Comparison of ENCODE assay signal across 8 cellular contexts in the genomic region with DNA sequence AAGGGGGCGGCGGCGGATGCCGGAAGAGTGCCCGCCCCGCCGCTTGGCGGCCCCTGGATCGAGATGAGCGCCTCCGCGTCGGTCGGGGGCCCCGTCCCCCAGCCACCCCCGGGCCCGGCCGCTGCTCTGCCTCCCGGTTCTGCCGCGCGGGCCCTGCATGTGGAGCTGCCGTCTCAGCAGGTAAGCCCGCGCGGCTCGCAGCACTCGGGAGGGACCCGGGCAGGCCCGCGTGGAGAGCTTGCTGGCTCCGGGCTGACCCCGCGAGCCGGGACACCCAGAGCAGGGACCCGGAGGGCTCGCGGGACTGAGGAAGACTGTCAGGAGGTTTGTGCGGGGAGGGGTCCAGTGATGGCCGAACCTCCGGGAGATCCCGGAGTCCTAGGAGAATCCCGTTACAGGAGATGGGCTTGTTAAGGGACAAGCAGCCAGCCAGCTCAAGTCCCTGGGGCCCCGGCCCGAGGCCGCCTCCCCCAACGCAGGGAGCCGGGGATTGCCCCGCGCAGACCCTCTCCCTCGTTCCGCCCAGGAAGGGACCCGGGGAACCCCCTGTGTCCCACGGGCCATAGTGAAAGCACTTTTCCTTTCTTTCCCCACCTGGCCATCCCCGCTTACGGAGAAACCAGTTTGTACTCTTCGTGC. TPM values are rescaled to one million over a fixed set of nuclear protein-coding genes. Genes with fewer than 3 reads are reported as not detected.
DNase-seq lines count a peak whose midpoint lies in the region; ATAC-seq and TF ChIP-seq lines count a peak whose summit lies in the region.

No MANE protein-coding gene starts in this region.

- H3K4me3 ChIP-seq in neural progenitor cell (peak overlapping the region; percentile 77), urinary bladder (ENCODE audit: low read depth, low read length) (peak overlapping the region; percentile 92)

- H3K4me1 ChIP-seq in neural progenitor cell: peaks cover 17% of the 10 kb centered on the region
- H3K4me1 ChIP-seq in urinary bladder (ENCODE audit: insufficient read depth): no peaks in the 10 kb centered on the region

- WGBS in urinary bladder: under 1% methylated on average over 57 of the region's 57 CpGs

- CTCF ChIA-PET in activated CD8-positive, alpha-beta memory T cell treated with anti-CD3 and anti-CD28 coated beads, Interleukin-2, amount 10 ng/mL, durations not matched to agents 7 days and 5 days (lab: Charles Lee): interaction anchor here (0.9 to 1.7 kb wide), 3 partner anchors 9 to 52 kb away, joined by 3 to 6 read pairs (median 4); no protein-coding TSS in a partner anchor

- peak overlapping the region; percentile 64 for H3K9ac ChIP-seq in neural progenitor cell

- peaks cover 15% of the 10 kb centered on the region for H3K4me1 Mint-ChIP-seq in activated CD8-positive, alpha-beta memory T cell treated with anti-CD3 and anti-CD28 coated beads, Interleukin-2, amount 10 ng/mL, durations not matched to agents 7 days and 5 days
- peaks cover 17% of the 10 kb centered on the region for H3K4me1 Mint-ChIP-seq in neural progenitor cell

- peaks cover 48% of the 10 kb centered on the region for H3K79me2 ChIP-seq in neural progenitor cell (ENCODE audit: low read depth)

- peak overlapping the region; percentile 94 for H3K4me2 ChIP-seq in neural progenitor cell

- DNase-seq in Daoy (ENCODE audit: low read depth): peak; percentile 39
- peak; percentile 33 for DNase-seq in LHCN-M2 (ENCODE audit: low read depth)
- peak; percentile 65 for DNase-seq in activated CD8-positive, alpha-beta memory T cell treated with anti-CD3 and anti-CD28 coated beads, Interleukin-2, amount 10 ng/mL, durations not matched to agents 7 days and 5 days
- DNase-seq in fibroblast of gingiva (ENCODE audit: low read depth): peak; percentile 25
- DNase-seq in neural progenitor cell (ENCODE audit: low spot score): no peak
- no peak for DNase-seq in mesenteric fat pad (ENCODE audit: low spot score)

- TF ChIP-seq CTCF in neural progenitor cell (IDR thresholded peaks at IDR 0.05): peak; percentile 14

- H4K20me1 ChIP-seq in neural progenitor cell (ENCODE audit: low read depth): peaks cover 6% of the 10 kb centered on the region

- no peak overlapping the region for H3K4me3 Mint-ChIP-seq in activated CD8-positive, alpha-beta memory T cell treated with anti-CD3 and anti-CD28 coated beads, Interleukin-2, amount 10 ng/mL, durations not matched to agents 7 days and 5 days
- peak overlapping the region; percentile 97 for H3K4me3 Mint-ChIP-seq in neural progenitor cell

- peaks cover 7% of the 10 kb centered on the region for H3F3A ChIP-seq in neural progenitor cell (ENCODE audit: low read depth)

- peaks cover 2% of the 10 kb centered on the region for H3K36me3 Mint-ChIP-seq in activated CD8-positive, alpha-beta memory T cell treated with anti-CD3 and anti-CD28 coated beads, Interleukin-2, amount 10 ng/mL, durations not matched to agents 7 days and 5 days
- H3K36me3 Mint-ChIP-seq in neural progenitor cell: peaks cover 2% of the 10 kb centered on the region

- peak overlapping the region; percentile 79 for H2AFZ ChIP-seq in neural progenitor cell (replicated peaks)

- peak overlapping the region; percentile 94 for H3K27ac Mint-ChIP-seq in activated CD8-positive, alpha-beta memory T cell treated with anti-CD3 and anti-CD28 coated beads, Interleukin-2, amount 10 ng/mL, durations not matched to agents 7 days and 5 days
- H3K27ac Mint-ChIP-seq in neural progenitor cell: no peak overlapping the region

- H3K27me3 ChIP-seq in neural progenitor cell: no peaks in the 10 kb centered on the region

- H3K36me3 ChIP-seq in neural progenitor cell (no peaks in the 10 kb centered on the region), urinary bladder (ENCODE audit: insufficient read depth) (no peaks in the 10 kb centered on the region)

- peak; percentile 14 for ATAC-seq in GM21717 (IDR thresholded peaks at IDR 0.05; ENCODE audit: unreplicated experiment)
- no peak for ATAC-seq in activated CD8-positive, alpha-beta memory T cell treated with anti-CD3 and anti-CD28 coated beads, Interleukin-2, amount 10 ng/mL, durations not matched to agents 7 days and 5 days

- no peak overlapping the region for H3K27ac ChIP-seq in neural progenitor cell
- peak overlapping the region; percentile 89 for H3K27ac ChIP-seq in urinary bladder (ENCODE audit: low read depth)

- H3K9me3 ChIP-seq in neural progenitor cell (ENCODE audit: low read depth): no peaks in the 10 kb centered on the region

- no peaks in the 10 kb centered on the region for H3K9me3 Mint-ChIP-seq in activated CD8-positive, alpha-beta memory T cell treated with anti-CD3 and anti-CD28 coated beads, Interleukin-2, amount 10 ng/mL, durations not matched to agents 7 days and 5 days (ENCODE audit: low read depth)
- H3K9me3 Mint-ChIP-seq in neural progenitor cell: no peaks in the 10 kb centered on the region

- H3K27me3 Mint-ChIP-seq in activated CD8-positive, alpha-beta memory T cell treated with anti-CD3 and anti-CD28 coated beads, Interleukin-2, amount 10 ng/mL, durations not matched to agents 7 days and 5 days: no peaks in the 10 kb centered on the region
- no peaks in the 10 kb centered on the region for H3K27me3 Mint-ChIP-seq in neural progenitor cell (ENCODE audit: insufficient read depth, low read depth)

RNA-seq across cellular contexts. Expression of a gene that starts 0.5 kb away (rescaled TPM):
- 9.9 and 10.0 TPM in 2 replicates for total RNA-seq in Daoy (2014; rRNA removed; shearing (Covaris generic))
- total RNA-seq in LHCN-M2 (2014; rRNA removed) (10.8 and 12.2 TPM in 2 replicates), neural progenitor cell (ENCODE audit: low replicate concordance) (30.6 and 34.0 TPM in 2 replicates), urinary bladder (36.6 TPM), mesenteric fat pad (80.4 TPM)
- polyA plus RNA-seq in LHCN-M2 (2012): 4.6 TPM
- 10 to 100 TPM; 17.4 to 25.5 TPM for total RNA-seq in activated CD8-positive, alpha-beta memory T cell treated with anti-CD3 and anti-CD28 coated beads, Interleukin-2, amount 10 ng/mL, durations not matched to agents 7 days and 5 days
- polyA plus RNA-seq in urinary bladder: 16.4 TPM

RNA-seq across cellular contexts. Expression of a gene that starts 46.9 kb away (rescaled TPM):
- total RNA-seq in Daoy (2014; rRNA removed; shearing (Covaris generic)): 9.4 and 19.3 TPM in 2 replicates
- total RNA-seq in LHCN-M2 (2014; rRNA removed) (0.29 and 1.2 TPM in 2 replicates), neural progenitor cell (ENCODE audit: low replicate concordance) (1.7 and 4.4 TPM in 2 replicates), urinary bladder (9.5 TPM), mesenteric fat pad (337 TPM)
- polyA plus RNA-seq in LHCN-M2 (2012): 0.33 TPM
- total RNA-seq in activated CD8-positive, alpha-beta memory T cell treated with anti-CD3 and anti-CD28 coated beads, Interleukin-2, amount 10 ng/mL, durations not matched to agents 7 days and 5 days: 1 to 10 TPM; 1.5 to 1.8 TPM
- 19.4 TPM for polyA plus RNA-seq in urinary bladder

Comparison
In these comparisons a context has a peak if more than half of its experiments do, and no peak if none do; other contexts are left out.
1. DNase-seq: peak in Daoy (single experiment), LHCN-M2 (single experiment), activated CD8-positive, alpha-beta memory T cell treated with anti-CD3 and anti-CD28 coated beads, Interleukin-2, amount 10 ng/mL, durations not matched to agents 7 days and 5 days (single experiment) and fibroblast of gingiva (single experiment); none in neural progenitor cell (single experiment) and mesenteric fat pad (single experiment).
2. RNA of a gene that starts 46.9 kb away (total RNA-seq): 337 TPM in mesenteric fat pad (single experiment); 9.4 to 19.3 TPM in Daoy, 9.5 TPM in urinary bladder (single experiment), 1.5 to 1.8 TPM in activated CD8-positive, alpha-beta memory T cell treated with anti-CD3 and anti-CD28 coated beads, Interleukin-2, amount 10 ng/mL, durations not matched to agents 7 days and 5 days, 1.7 to 4.4 TPM in neural progenitor cell and 0.29 to 1.2 TPM in LHCN-M2; every median in the first group is over 10 times any median in the second.